Comparison of ENCODE assay signal across 14 cellular contexts in genomic region chr17:29595107-29595942, GRCh38. TPM values are rescaled to one million over a fixed set of nuclear protein-coding genes. Genes with fewer than 3 reads are reported as not detected.
DNase-seq lines count a peak whose midpoint lies in the region; ATAC-seq and TF ChIP-seq lines count a peak whose summit lies in the region.
"Had no signal": no experiment of that assay in that cellular context is flagged by ENCODE, and none has a peak within 500 bp of the region (broad histone marks: within the 10 kb centered on the region; RNA-seq: fewer than 3 reads in every experiment).

No MANE protein-coding gene starts in this region.

- H2AFZ ChIP-seq in PC-3 (ENCODE audit: low read length) (no peak overlapping the region), neuronal stem cell (ENCODE audit: low read length) (no peak overlapping the region)

- WGBS in neuronal stem cell (ENCODE audit: extremely low coverage in 2 of 2, insufficient read length in 2 of 2, insufficient replicate concordance in 1 of 2), 2 donors, result no CpG with 5 or more reads among the region's 7 CpGs

- H2AK5ac ChIP-seq in neuronal stem cell (ENCODE audit: low read depth, low read length), result peak overlapping the region; percentile 31

- H3K36me3 ChIP-seq in PC-3 (ENCODE audit: low read depth, low read length), result no peaks in the 10 kb centered on the region
- no peaks in the 10 kb centered on the region for H3K36me3 ChIP-seq in neuronal stem cell (replicated peaks in 1 of 2; ENCODE audit: control insufficient read depth in 2 of 2, insufficient read depth in 2 of 2, low read length in 2 of 2)
- no peaks in the 10 kb centered on the region for H3K36me3 ChIP-seq in gastrocnemius medialis
- H3K36me3 ChIP-seq in Caco-2 (ENCODE audit: control insufficient read depth, insufficient read depth, low read length), result no peaks in the 10 kb centered on the region
- H3K36me3 ChIP-seq: upper lobe of left lung had no signal

- BruUV-seq in PC-3 (replicated peaks; lab: Mats Ljungman, UMichigan), result no TSS peak
- BruUV-seq in Caco-2 (replicated peaks; lab: Mats Ljungman, UMichigan), result no TSS peak

- H3K4me2 ChIP-seq in PC-3 (ENCODE audit: low read length), result 0 out of 2 replicates have a peak overlapping the region, but pooled peaks have one; percentile 7
- no peak overlapping the region for H3K4me2 ChIP-seq in neuronal stem cell (ENCODE audit: insufficient read depth, low read length, poor library complexity, severe bottlenecking)

- no peak overlapping the region for H2BK12ac ChIP-seq in neuronal stem cell (ENCODE audit: low read length)

- DNase-seq in activated CD8-positive, alpha-beta T cell treated with anti-CD3 and anti-CD28 coated beads for 36 hours, result no peak
- DNase-seq in activated CD8-positive, alpha-beta T cell treated with anti-CD3 and anti-CD28 coated beads, Interleukin-2, amount 10 ng/mL, durations not matched to agents 7 days and 5 days, result no peak
- DNase-seq in PC-3, result peak; percentile 30
- peak; percentile 52 for DNase-seq in ecto neural progenitor cell (ENCODE audit: low spot score)
- no peak for DNase-seq in neuronal stem cell (ENCODE audit: low spot score)
- no peak for DNase-seq in gastrocnemius medialis
- no peak for DNase-seq in Caco-2
- DNase-seq in activated CD8-positive, alpha-beta memory T cell treated with anti-CD3 and anti-CD28 coated beads, Interleukin-2, amount 50 U/mL, for 48 hours, result no peak
- DNase-seq: activated CD8-positive, alpha-beta memory T cell treated with anti-CD3 and anti-CD28 coated beads, Interleukin-2, amount 10 ng/mL, durations not matched to agents 7 days and 5 days; foreskin melanocyte; left cardiac atrium; NCI-H2227 treated with DMSO at 0.1 percent for 48 hours; occipital lobe; upper lobe of left lung had no signal

- peaks cover 10% of the 10 kb centered on the region for H3K79me1 ChIP-seq in neuronal stem cell (ENCODE audit: low read depth, low read length)

- H2BK5ac ChIP-seq in neuronal stem cell (ENCODE audit: low read length), result no peak overlapping the region

- no peak overlapping the region for H3K4ac ChIP-seq in neuronal stem cell (ENCODE audit: low read length)

- H2BK120ac ChIP-seq in neuronal stem cell (ENCODE audit: low read depth, low read length), result no peak overlapping the region

- H3K4me3 ChIP-seq in PC-3 (ENCODE audit: low read length) (no peak overlapping the region), neuronal stem cell (ENCODE audit: low read length in 2 of 2) (no peak overlapping the region), gastrocnemius medialis (no peak overlapping the region), Caco-2 (ENCODE audit: low read depth, low read length) (no peak overlapping the region)
- H3K4me3 ChIP-seq: upper lobe of left lung had no signal

- H3K4me1 ChIP-seq in PC-3 (ENCODE audit: insufficient read depth, low read length) (peaks cover 35% of the 10 kb centered on the region), neuronal stem cell (ENCODE audit: control insufficient read depth in 2 of 2, insufficient read depth in 1 of 2, low read depth in 1 of 2, low read length in 2 of 2) (peaks cover 49 to 50% of the 10 kb centered on the region in 2 donors), gastrocnemius medialis (peaks cover 30 to 35% of the 10 kb centered on the region in 2 donors), Caco-2 (peaks cover 25% of the 10 kb centered on the region)

- no peaks in the 10 kb centered on the region for H3K36me3 Mint-ChIP-seq in activated CD8-positive, alpha-beta T cell treated with anti-CD3 and anti-CD28 coated beads for 36 hours (ENCODE audit: low read depth)
- H3K36me3 Mint-ChIP-seq in activated CD8-positive, alpha-beta T cell treated with anti-CD3 and anti-CD28 coated beads, Interleukin-2, amount 10 ng/mL, durations not matched to agents 7 days and 5 days (ENCODE audit: low read depth), result no peaks in the 10 kb centered on the region
- peaks cover 8% of the 10 kb centered on the region for H3K36me3 Mint-ChIP-seq in Caco-2 (ENCODE audit: insufficient read depth, unreplicated experiment)
- H3K36me3 Mint-ChIP-seq: activated CD8-positive, alpha-beta memory T cell treated with anti-CD3 and anti-CD28 coated beads, Interleukin-2, amount 10 ng/mL, durations not matched to agents 7 days and 5 days had no signal

- no peak overlapping the region for H3K27ac ChIP-seq in PC-3 (ENCODE audit: low read length)
- no peak overlapping the region for H3K27ac ChIP-seq in neuronal stem cell (replicated peaks; ENCODE audit: low read length)
- no peak overlapping the region for H3K27ac ChIP-seq in gastrocnemius medialis
- H3K27ac ChIP-seq: upper lobe of left lung had no signal

- H3K9me3 ChIP-seq in PC-3 (ENCODE audit: low read length), result no peaks in the 10 kb centered on the region
- H3K9me3 ChIP-seq in neuronal stem cell (replicated peaks in 1 of 2; ENCODE audit: control insufficient read depth in 2 of 2, insufficient read depth in 1 of 2, low read depth in 1 of 2, low read length in 2 of 2), result no peaks in the 10 kb centered on the region
- no peaks in the 10 kb centered on the region for H3K9me3 ChIP-seq in gastrocnemius medialis
- no peaks in the 10 kb centered on the region for H3K9me3 ChIP-seq in Caco-2
- H3K9me3 ChIP-seq: upper lobe of left lung had no signal

- ATAC-seq in activated CD8-positive, alpha-beta T cell treated with anti-CD3 and anti-CD28 coated beads for 36 hours, result no peak
- ATAC-seq in activated CD8-positive, alpha-beta T cell treated with anti-CD3 and anti-CD28 coated beads, Interleukin-2, amount 10 ng/mL, durations not matched to agents 7 days and 5 days, result no peak
- ATAC-seq in PC-3, result no peak
- no peak for ATAC-seq in gastrocnemius medialis
- ATAC-seq: activated CD8-positive, alpha-beta memory T cell treated with anti-CD3 and anti-CD28 coated beads, Interleukin-2, amount 10 ng/mL, durations not matched to agents 7 days and 5 days; left cardiac atrium had no signal

- peak overlapping the region; percentile 5 for H3K23ac ChIP-seq in neuronal stem cell (ENCODE audit: low read depth, low read length, poor library complexity)

- CTCF ChIA-PET in activated CD8-positive, alpha-beta T cell treated with anti-CD3 and anti-CD28 coated beads for 36 hours (lab: Charles Lee), result interaction anchor here (1.1 to 5.1 kb wide), 4 partner anchors 12 to 25 kb away, joined by 3 to 124 read pairs (median 92); partner anchors contain the start of genes ABHD15 and TP53I13
- CTCF ChIA-PET in activated CD8-positive, alpha-beta T cell treated with anti-CD3 and anti-CD28 coated beads, Interleukin-2, amount 10 ng/mL, durations not matched to agents 7 days and 5 days (lab: Charles Lee), result interaction anchor here (4.7 kb wide), 1 partner anchor 21 kb away, joined by 107 read pairs; no protein-coding TSS in a partner anchor
- CTCF ChIA-PET in PC-3 (lab: Charles Lee), result interaction anchor here (0.8 kb wide), 1 partner anchor 22 kb away, joined by 3 read pairs; no protein-coding TSS in a partner anchor
- CTCF ChIA-PET in Caco-2 (lab: Charles Lee), result interaction anchor here (0.6 to 5.0 kb wide), 3 partner anchors 22 to 352 kb away, joined by 6 to 69 read pairs (median 9); no protein-coding TSS in a partner anchor

- H3K9ac ChIP-seq in PC-3 (ENCODE audit: low read length), result no peak overlapping the region
- no peak overlapping the region for H3K9ac ChIP-seq in neuronal stem cell (ENCODE audit: low read depth, low read length, poor library complexity)

- no peaks in the 10 kb centered on the region for H4K20me1 ChIP-seq in PC-3 (ENCODE audit: low read length)

- no peak for TF ChIP-seq CTCF in activated CD8-positive, alpha-beta T cell treated with anti-CD3 and anti-CD28 coated beads for 36 hours (IDR thresholded peaks at IDR 0.05)
- TF ChIP-seq CTCF in PC-3 (conservative IDR thresholded peaks at IDR 0.05; ENCODE audit: low read depth, low read length) (no peak), gastrocnemius medialis (IDR thresholded peaks at IDR 0.05 in 4 of 5, conservative IDR thresholded peaks at IDR 0.05 in 1 of 5) (no peak), Caco-2 (IDR thresholded peaks at IDR 0.05; ENCODE audit: insufficient read depth in 1 of 2, low read depth in 1 of 2, low read length in 1 of 2, severe bottlenecking in 1 of 2, unreplicated experiment in 1 of 2) (no peak)

- intact Hi-C loops in activated CD8-positive, alpha-beta T cell treated with anti-CD3 and anti-CD28 coated beads for 36 hours (cut with micrococcal nuclease), result no loop called here
- intact Hi-C loops in PC-3 (cut with micrococcal nuclease) (no loop called here), gastrocnemius medialis (cut with DNase I; ENCODE audit: low total_unique reads) (no loop called here), Caco-2 (cut with micrococcal nuclease; ENCODE audit: unreplicated experiment) (loop anchor here (10.0 kb wide), 1 partner anchor 61 kb away; no protein-coding TSS in a partner anchor)

- peak overlapping the region; percentile 77 for H3K4me3 Mint-ChIP-seq in activated CD8-positive, alpha-beta T cell treated with anti-CD3 and anti-CD28 coated beads for 36 hours
- H3K4me3 Mint-ChIP-seq in activated CD8-positive, alpha-beta T cell treated with anti-CD3 and anti-CD28 coated beads, Interleukin-2, amount 10 ng/mL, durations not matched to agents 7 days and 5 days, result no peak overlapping the region
- no peak overlapping the region for H3K4me3 Mint-ChIP-seq in Caco-2 (ENCODE audit: unreplicated experiment)

- H3K27me3 Mint-ChIP-seq in activated CD8-positive, alpha-beta T cell treated with anti-CD3 and anti-CD28 coated beads for 36 hours, result no peaks in the 10 kb centered on the region
- H3K27me3 Mint-ChIP-seq in activated CD8-positive, alpha-beta T cell treated with anti-CD3 and anti-CD28 coated beads, Interleukin-2, amount 10 ng/mL, durations not matched to agents 7 days and 5 days (ENCODE audit: low read depth), result no peaks in the 10 kb centered on the region
- no peaks in the 10 kb centered on the region for H3K27me3 Mint-ChIP-seq in Caco-2 (ENCODE audit: insufficient read depth, unreplicated experiment)
- H3K27me3 Mint-ChIP-seq: activated CD8-positive, alpha-beta memory T cell treated with anti-CD3 and anti-CD28 coated beads, Interleukin-2, amount 10 ng/mL, durations not matched to agents 7 days and 5 days had no signal

- H3F3A ChIP-seq in PC-3 (ENCODE audit: low read length, unreplicated experiment), result no peaks in the 10 kb centered on the region

- no peak overlapping the region for H4K8ac ChIP-seq in neuronal stem cell (ENCODE audit: low read depth, low read length)

- POLR2A ChIA-PET in activated CD8-positive, alpha-beta T cell treated with anti-CD3 and anti-CD28 coated beads for 36 hours (lab: Charles Lee), result interaction anchor here (1.3 to 1.5 kb wide), 2 partner anchors 10 to 22 kb away, joined by 4 read pairs; no protein-coding TSS in a partner anchor
- POLR2A ChIA-PET in activated CD8-positive, alpha-beta T cell treated with anti-CD3 and anti-CD28 coated beads, Interleukin-2, amount 10 ng/mL, durations not matched to agents 7 days and 5 days (lab: Charles Lee), result no interaction called here
- POLR2A ChIA-PET in PC-3 (lab: Charles Lee; ENCODE audit: unreplicated experiment), result no interaction called here
- POLR2A ChIA-PET in Caco-2 (lab: Charles Lee), result no interaction called here

- in situ Hi-C loops in gastrocnemius medialis (cut with MboI; ENCODE audit: low sequenced_read_pairs in 4 of 4), result loop anchor here in 1 of 4 donors (25.0 kb wide), 1 partner anchor 342 kb away; the partner anchor contains the start of genes EFCAB5 and SSH2

- no peak overlapping the region for H2BK15ac ChIP-seq in neuronal stem cell (ENCODE audit: low read length)

- no peaks in the 10 kb centered on the region for H3K9me3 Mint-ChIP-seq in activated CD8-positive, alpha-beta T cell treated with anti-CD3 and anti-CD28 coated beads for 36 hours
- H3K9me3 Mint-ChIP-seq in activated CD8-positive, alpha-beta T cell treated with anti-CD3 and anti-CD28 coated beads, Interleukin-2, amount 10 ng/mL, durations not matched to agents 7 days and 5 days (ENCODE audit: insufficient read depth), result no peaks in the 10 kb centered on the region
- H3K9me3 Mint-ChIP-seq in Caco-2 (ENCODE audit: unreplicated experiment), result no peaks in the 10 kb centered on the region

- TF ChIP-seq POLR2A in gastrocnemius medialis (IDR thresholded peaks at IDR 0.05), result no peak

- H4K91ac ChIP-seq in neuronal stem cell (ENCODE audit: low read depth, low read length, poor library complexity), result no peak overlapping the region

- H3K14ac ChIP-seq in neuronal stem cell (ENCODE audit: low read length), result no peak overlapping the region

- no peak overlapping the region for H3K18ac ChIP-seq in neuronal stem cell (ENCODE audit: low read length)

- no peaks in the 10 kb centered on the region for H3K9me2 ChIP-seq in PC-3 (replicated peaks; ENCODE audit: low read length)

- H3K27me3 ChIP-seq in PC-3 (ENCODE audit: low read length) (no peaks in the 10 kb centered on the region), neuronal stem cell (ENCODE audit: control insufficient read depth in 3 of 3, insufficient read depth in 3 of 3, low read depth in 1 of 3, low read length in 3 of 3) (no peaks in the 10 kb centered on the region), gastrocnemius medialis (no peaks in the 10 kb centered on the region), Caco-2 (replicated peaks; ENCODE audit: control insufficient read depth, insufficient read depth, low read length) (no peaks in the 10 kb centered on the region)

- H3K79me2 ChIP-seq in PC-3 (ENCODE audit: low read length), result peaks cover 8% of the 10 kb centered on the region; the same call in 1 of the 2 replicates

- peaks cover 34% of the 10 kb centered on the region for H3K4me1 Mint-ChIP-seq in activated CD8-positive, alpha-beta T cell treated with anti-CD3 and anti-CD28 coated beads for 36 hours (ENCODE audit: low read depth)
- H3K4me1 Mint-ChIP-seq in activated CD8-positive, alpha-beta T cell treated with anti-CD3 and anti-CD28 coated beads, Interleukin-2, amount 10 ng/mL, durations not matched to agents 7 days and 5 days (ENCODE audit: low read depth), result peaks cover 33% of the 10 kb centered on the region
- H3K4me1 Mint-ChIP-seq in Caco-2 (ENCODE audit: low read depth, unreplicated experiment), result no peaks in the 10 kb centered on the region

- no peak overlapping the region for H3K27ac Mint-ChIP-seq in activated CD8-positive, alpha-beta T cell treated with anti-CD3 and anti-CD28 coated beads for 36 hours
- H3K27ac Mint-ChIP-seq in activated CD8-positive, alpha-beta T cell treated with anti-CD3 and anti-CD28 coated beads, Interleukin-2, amount 10 ng/mL, durations not matched to agents 7 days and 5 days, result no peak overlapping the region
- H3K27ac Mint-ChIP-seq in Caco-2 (ENCODE audit: unreplicated experiment), result no peak overlapping the region
- H3K27ac Mint-ChIP-seq: activated CD8-positive, alpha-beta memory T cell treated with anti-CD3 and anti-CD28 coated beads, Interleukin-2, amount 10 ng/mL, durations not matched to agents 7 days and 5 days had no signal

RNA-seq across cellular contexts. Expression of gene ANKRD13B, which starts 2.4 kb away (rescaled TPM):
- total RNA-seq in activated CD8-positive, alpha-beta T cell treated with anti-CD3 and anti-CD28 coated beads for 36 hours, result 10 to 100 TPM; 22.8 to 22.9 TPM
- 10 to 100 TPM; 11.2 to 12.5 TPM for total RNA-seq in activated CD8-positive, alpha-beta T cell treated with anti-CD3 and anti-CD28 coated beads, Interleukin-2, amount 10 ng/mL, durations not matched to agents 7 days and 5 days
- total RNA-seq in PC-3 (2014; rRNA removed) (11.2 and 11.5 TPM in 2 replicates), gastrocnemius medialis (10 to 100 TPM in 1 of 4 donors, 1 to 10 TPM in 3; 8.2 to 11.5 (median 9.2) TPM), Caco-2 (2022) (7.7 and 10.4 TPM in 2 replicates)
- polyA plus RNA-seq in neuronal stem cell (2013, experiment 1 of 2), result 24.5 TPM
- 23.7 TPM for polyA plus RNA-seq in neuronal stem cell (2013, experiment 2 of 2)

RNA-seq across cellular contexts. Expression of gene GIT1, which starts 5.9 kb away (rescaled TPM):
- 10 to 100 TPM; 54.8 to 59.3 TPM for total RNA-seq in activated CD8-positive, alpha-beta T cell treated with anti-CD3 and anti-CD28 coated beads for 36 hours
- total RNA-seq in activated CD8-positive, alpha-beta T cell treated with anti-CD3 and anti-CD28 coated beads, Interleukin-2, amount 10 ng/mL, durations not matched to agents 7 days and 5 days, result 10 to 100 TPM; 72.7 to 75.1 TPM
- total RNA-seq in PC-3 (2014; rRNA removed) (24.2 and 32.2 TPM in 2 replicates), gastrocnemius medialis (10 to 100 TPM; 30.2 to 62.2 (median 41.1) TPM), Caco-2 (2022) (46.5 and 47.0 TPM in 2 replicates)
- 63.2 TPM for polyA plus RNA-seq in neuronal stem cell (2013, experiment 1 of 2)
- polyA plus RNA-seq in neuronal stem cell (2013, experiment 2 of 2), result 65.1 TPM

RNA-seq across cellular contexts. Expression of gene TP53I13, which starts 26.8 kb away (rescaled TPM):
- total RNA-seq in activated CD8-positive, alpha-beta T cell treated with anti-CD3 and anti-CD28 coated beads for 36 hours, result 10 to 100 TPM; 46.7 to 50.2 TPM
- total RNA-seq in activated CD8-positive, alpha-beta T cell treated with anti-CD3 and anti-CD28 coated beads, Interleukin-2, amount 10 ng/mL, durations not matched to agents 7 days and 5 days, result 10 to 100 TPM; 96.7 to 97.9 TPM
- total RNA-seq in PC-3 (2014; rRNA removed) (45.0 and 61.7 TPM in 2 replicates), gastrocnemius medialis (10 to 100 TPM; 31.0 to 50.2 (median 32.1) TPM), Caco-2 (2022) (43.9 and 49.2 TPM in 2 replicates)
- polyA plus RNA-seq in neuronal stem cell (2013, experiment 1 of 2), result 32.2 TPM
- 30.4 TPM for polyA plus RNA-seq in neuronal stem cell (2013, experiment 2 of 2)

RNA-seq across cellular contexts. Expression of gene CORO6, which starts 27.4 kb away (rescaled TPM):
- total RNA-seq in activated CD8-positive, alpha-beta T cell treated with anti-CD3 and anti-CD28 coated beads for 36 hours, result 10 to 100 TPM; 11.6 to 13.0 TPM
- total RNA-seq in activated CD8-positive, alpha-beta T cell treated with anti-CD3 and anti-CD28 coated beads, Interleukin-2, amount 10 ng/mL, durations not matched to agents 7 days and 5 days, result 1 to 10 TPM; 6.2 to 6.3 TPM
- total RNA-seq in PC-3 (2014; rRNA removed) (0.44 and 0.58 TPM in 2 replicates), gastrocnemius medialis (100 to 1,000 TPM; 409 to 694 (median 563) TPM), Caco-2 (2022) (2.8 and 2.9 TPM in 2 replicates)
- 5.2 TPM for polyA plus RNA-seq in neuronal stem cell (2013, experiment 1 of 2)
- polyA plus RNA-seq in neuronal stem cell (2013, experiment 2 of 2), result 5.5 TPM

RNA-seq across cellular contexts. Expression of gene ABHD15, which starts 28.5 kb away (rescaled TPM):
- total RNA-seq in activated CD8-positive, alpha-beta T cell treated with anti-CD3 and anti-CD28 coated beads for 36 hours, result 10 to 100 TPM in 1 of 2 experiments, 1 to 10 TPM in 1; 9.7 to 10.1 TPM
- total RNA-seq in activated CD8-positive, alpha-beta T cell treated with anti-CD3 and anti-CD28 coated beads, Interleukin-2, amount 10 ng/mL, durations not matched to agents 7 days and 5 days, result 10 to 100 TPM; 21.1 to 21.7 TPM
- total RNA-seq in PC-3 (2014; rRNA removed) (6.3 and 7.9 TPM in 2 replicates), gastrocnemius medialis (1 to 10 TPM; 2.6 to 5.7 (median 5.0) TPM), Caco-2 (2022) (9.6 and 10.5 TPM in 2 replicates)
- 2.6 TPM for polyA plus RNA-seq in neuronal stem cell (2013, experiment 1 of 2)
- 2.5 TPM for polyA plus RNA-seq in neuronal stem cell (2013, experiment 2 of 2)

Comparison
In these comparisons a context has a peak if more than half of its experiments do, and no peak if none do; other contexts are left out.
1. DNase-seq: peak in PC-3 (single experiment) and ecto neural progenitor cell (single experiment); none in activated CD8-positive, alpha-beta T cell treated with anti-CD3 and anti-CD28 coated beads for 36 hours (single experiment), activated CD8-positive, alpha-beta T cell treated with anti-CD3 and anti-CD28 coated beads, Interleukin-2, amount 10 ng/mL, durations not matched to agents 7 days and 5 days (single experiment), neuronal stem cell (single experiment), gastrocnemius medialis (0 of 2), Caco-2 (0 of 2) and activated CD8-positive, alpha-beta memory T cell treated with anti-CD3 and anti-CD28 coated beads, Interleukin-2, amount 50 U/mL, for 48 hours (single experiment).